14 cellular contexts compared by ENCODE assay signal in genomic region chr7:140611641-140612040, GRCh38. TPM values are rescaled to one million over a fixed set of nuclear protein-coding genes. Genes with fewer than 3 reads are reported as not detected.
"Had no signal": no experiment of that assay in that cellular context is flagged by ENCODE, and none has a peak within 500 bp of the region (broad histone marks: within the 10 kb centered on the region; RNA-seq: fewer than 3 reads in every experiment).

No MANE protein-coding gene starts in this region.

- H3K36me3 ChIP-seq: ascending aorta, cardiac muscle cell, esophagus squamous epithelium, lower lobe of right lung had no signal

- H3K4me1 ChIP-seq: ascending aorta had no signal

- H3K4me3 ChIP-seq: ascending aorta, cardiac muscle cell, esophagus squamous epithelium, lower lobe of right lung had no signal

- H3K9me3 ChIP-seq: ascending aorta, esophagus squamous epithelium, lower lobe of right lung had no signal

- DNase-seq: activated CD4-positive, alpha-beta T cell treated with anti-CD3 and anti-CD28 coated beads for 4 hours; activated CD8-positive, alpha-beta T cell treated with anti-CD3 and anti-CD28 coated beads for 36 hours; activated effector memory CD4-positive, alpha-beta T cell treated with anti-CD3 and anti-CD28 coated beads, Interleukin-2, amount 50 U/mL, for 16 hours; activated T-cell treated with anti-CD3 and anti-CD28 coated beads, Interleukin-2, amount 50 U/mL, for 48 hours; effector memory CD8-positive, alpha-beta T cell; esophagus squamous epithelium; left cardiac atrium; lower lobe of right lung; naive B cell; stimulated activated CD4-positive, alpha-beta T cell treated with anti-CD3 and anti-CD28 coated beads, Interleukin-2, amount 100 ng/mL, for 48 hours had no signal

- ATAC-seq: activated CD8-positive, alpha-beta T cell treated with anti-CD3 and anti-CD28 coated beads for 36 hours; effector memory CD8-positive, alpha-beta T cell; left cardiac atrium; lower lobe of right lung; WTC11 had no signal

- H3K27me3 ChIP-seq: ascending aorta, cardiac muscle cell, esophagus squamous epithelium had no signal

- H3K27ac ChIP-seq: ascending aorta, cardiac muscle cell, lower lobe of right lung had no signal

RNA-seq across cellular contexts. Expression of gene DENND2A, which starts 29.0 kb away (rescaled TPM):
- total RNA-seq: activated CD8-positive, alpha-beta T cell treated with anti-CD3 and anti-CD28 coated beads for 36 hours; T-helper 2 cell treated with Interferon-gamma antibody and Interleukin-4, amounts not matched to agents 100 ng/mL and 5 ng/mL, for 36 hours had no signal
